In the genomic region with DNA sequence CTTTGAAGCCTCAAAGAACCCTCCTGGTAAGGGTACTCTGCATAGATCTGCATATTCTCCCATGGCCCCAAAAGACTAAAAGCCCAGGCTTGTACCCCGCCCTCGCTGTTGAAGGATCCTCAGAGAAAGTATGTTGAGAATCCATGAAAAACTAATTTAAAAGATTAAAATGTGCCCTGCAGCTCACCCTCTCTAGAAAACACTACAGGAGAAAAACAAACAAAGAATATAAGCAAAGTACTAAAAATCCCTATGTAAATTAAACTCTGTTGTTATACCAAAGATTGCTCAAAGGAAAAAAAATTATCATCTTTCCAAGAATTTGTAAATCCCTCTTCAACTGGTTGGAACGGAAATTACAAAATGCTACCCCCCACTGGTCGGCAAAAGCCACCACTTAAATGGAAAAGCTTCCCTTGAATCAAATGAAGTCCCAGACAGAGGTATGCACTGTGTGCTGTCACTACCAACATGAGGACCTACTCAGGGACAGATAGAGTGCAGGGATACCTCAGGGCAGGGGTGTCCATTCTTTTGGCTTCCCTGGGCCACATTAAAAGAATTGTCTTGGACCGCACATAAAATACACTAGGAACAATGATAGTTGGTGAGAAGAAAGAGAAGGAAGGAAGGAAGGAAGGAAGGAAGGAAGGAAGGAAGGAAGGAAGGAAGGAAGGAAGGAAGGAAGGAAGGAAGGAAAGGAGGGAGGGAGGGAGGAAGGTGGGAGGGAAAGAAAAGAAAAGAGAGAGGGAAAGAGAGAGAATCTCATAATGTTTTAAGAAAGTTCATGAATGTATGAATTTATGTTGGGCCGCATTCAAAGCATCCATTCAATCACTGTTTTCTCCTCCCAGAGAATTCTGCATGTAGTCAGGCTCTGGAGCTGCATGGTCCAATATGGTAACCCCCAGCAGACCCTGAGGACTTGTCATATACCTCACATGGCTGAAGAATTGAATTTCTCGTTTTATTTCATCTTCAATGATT, we compare ENCODE assay signal across 20 cellular contexts.
DNase-seq lines count a peak whose midpoint lies in the region; ATAC-seq and TF ChIP-seq lines count a peak whose summit lies in the region.
"Had no signal": no experiment of that assay in that cellular context is flagged by ENCODE, and none has a peak within 500 bp of the region (broad histone marks: within the 10 kb centered on the region; RNA-seq: fewer than 3 reads in every experiment).

No MANE protein-coding gene starts in this region.

- intact Hi-C loops in breast epithelium (cut with DNase I; ENCODE audit: low total_unique reads), result no loop called here
- intact Hi-C loops in MCF 10A (cut with micrococcal nuclease), result no loop called here
- intact Hi-C loops in left lung (cut with DNase I), result no loop called here
- intact Hi-C loops in thyroid gland (cut with DNase I), result loop anchor here (10.0 kb wide), 1 partner anchor 84 kb away; a partner anchor contains a TSS
- intact Hi-C loops in natural killer cell (cut with micrococcal nuclease), result no loop called here

- H3K9me3 ChIP-seq in breast epithelium (no peaks in the 10 kb centered on the region), left lung (no peaks in the 10 kb centered on the region), thyroid gland (no peaks in the 10 kb centered on the region)

- peaks cover 0 to 16% of the 10 kb centered on the region in 2 donors for H3K4me1 ChIP-seq in breast epithelium
- H3K4me1 ChIP-seq in left lung, result peaks cover 25 to 32% of the 10 kb centered on the region in 2 donors
- peaks cover 67 to 70% of the 10 kb centered on the region in 2 donors for H3K4me1 ChIP-seq in thyroid gland

- CTCF ChIA-PET in MCF 10A (lab: Yijun Ruan, JAX), result no interaction called here

- no peak for TF ChIP-seq CTCF in breast epithelium (IDR thresholded peaks at IDR 0.05)
- TF ChIP-seq CTCF in MCF 10A (IDR thresholded peaks at IDR 0.05; ENCODE audit: unreplicated experiment), result no peak
- TF ChIP-seq CTCF in chondrocyte (IDR thresholded peaks at IDR 0.05), result peak; percentile 33
- TF ChIP-seq CTCF in left lung (IDR thresholded peaks at IDR 0.05), result no peak
- peak in 2 of 6 experiments; percentile 12 to 20 for TF ChIP-seq CTCF in thyroid gland (IDR thresholded peaks at IDR 0.05)
- TF ChIP-seq CTCF in natural killer cell (IDR thresholded peaks at IDR 0.05), result no peak

- POLR2A ChIA-PET in MCF 10A (lab: Yijun Ruan, JAX), result no interaction called here

- WGBS in thyroid gland, 2 donors, result 72 to 74% methylated on average over 7 of the region's 7 CpGs

- peak overlapping the region; percentile 63 to 95 for H3K27ac ChIP-seq in breast epithelium
- peak overlapping the region; percentile 42 to 59 for H3K27ac ChIP-seq in left lung
- H3K27ac ChIP-seq in thyroid gland, result peak overlapping the region; percentile 57 to 98 (median 66)

- H3K27me3 ChIP-seq in breast epithelium, result no peaks in the 10 kb centered on the region
- no peaks in the 10 kb centered on the region for H3K27me3 ChIP-seq in left lung
- no peaks in the 10 kb centered on the region for H3K27me3 ChIP-seq in thyroid gland

- H3K36me3 ChIP-seq in breast epithelium, result no peaks in the 10 kb centered on the region
- no peaks in the 10 kb centered on the region for H3K36me3 ChIP-seq in left lung
- H3K36me3 ChIP-seq in thyroid gland, result no peaks in the 10 kb centered on the region

- BruUV-seq in MCF 10A (replicated peaks; lab: Mats Ljungman, UMichigan), result no TSS peak

- no peak overlapping the region for H3K4me3 Mint-ChIP-seq in MCF 10A (ENCODE audit: unreplicated experiment)
- no peak overlapping the region for H3K4me3 Mint-ChIP-seq in chondrocyte (ENCODE audit: unreplicated experiment)
- no peak overlapping the region for H3K4me3 Mint-ChIP-seq in natural killer cell
- H3K4me3 Mint-ChIP-seq: activated CD8-positive, alpha-beta T cell treated with anti-CD3 and anti-CD28 coated beads for 36 hours; activated naive CD4-positive, alpha-beta T cell treated with anti-CD3 and anti-CD28 coated beads, Interleukin-2, amount 50 U/mL, for 24 hours; activated T-cell treated with anti-CD3 and anti-CD28 coated beads, Interleukin-2, amount 50 U/mL, for 4 hours; naive B cell; stimulated activated memory B cell treated with anti-CD40 and anti-IgM and Interleukin-4, amounts not matched to agents 10 μg/mL and 1 μg/mL and 100 μg/mL, for 72 hours had no signal

- DNase-seq in breast epithelium (ENCODE audit: low spot score in 2 of 2), result no peak
- DNase-seq in MCF 10A (ENCODE audit: unreplicated experiment), result no peak
- no peak for DNase-seq in chondrocyte (ENCODE audit: low spot score)
- no peak for DNase-seq in left lung
- DNase-seq in thyroid gland, result no peak
- no peak for DNase-seq in natural killer cell
- DNase-seq in hypothalamus (lab: John Stamatoyannopoulos, UW), result no peak
- DNase-seq in UCSD-AML1 (lab: John Stamatoyannopoulos, UW; ENCODE audit: unreplicated experiment), result no peak
- DNase-seq: 8988T; activated CD8-positive, alpha-beta T cell treated with anti-CD3 and anti-CD28 coated beads for 36 hours; activated T-cell treated with anti-CD3 and anti-CD28 coated beads, Interleukin-2, amount 50 U/mL, for 4 hours; DMS53; effector memory CD4-positive, alpha-beta T cell; left ventricle myocardium superior; naive B cell; NCI-H1417; NCI-H82; stimulated activated CD4-positive, alpha-beta T cell treated with anti-CD3 and anti-CD28 coated beads, Interleukin-12 subunit alpha, Interleukin-12 subunit beta, amount 100 ng/mL, for 4 hours had no signal

- H3K9me3 Mint-ChIP-seq in MCF 10A (ENCODE audit: unreplicated experiment), result no peaks in the 10 kb centered on the region
- H3K9me3 Mint-ChIP-seq in chondrocyte (ENCODE audit: low read depth), result no peaks in the 10 kb centered on the region
- peaks cover 0 to 3% of the 10 kb centered on the region in 2 donors for H3K9me3 Mint-ChIP-seq in natural killer cell
- H3K9me3 Mint-ChIP-seq: activated CD8-positive, alpha-beta T cell treated with anti-CD3 and anti-CD28 coated beads for 36 hours; activated naive CD4-positive, alpha-beta T cell treated with anti-CD3 and anti-CD28 coated beads, Interleukin-2, amount 50 U/mL, for 24 hours; activated T-cell treated with anti-CD3 and anti-CD28 coated beads, Interleukin-2, amount 50 U/mL, for 4 hours had no signal

- H3K36me3 Mint-ChIP-seq in MCF 10A (ENCODE audit: insufficient read depth, unreplicated experiment), result peaks cover 6% of the 10 kb centered on the region
- H3K36me3 Mint-ChIP-seq in chondrocyte (ENCODE audit: low read depth), result no peaks in the 10 kb centered on the region
- H3K36me3 Mint-ChIP-seq in natural killer cell, result no peaks in the 10 kb centered on the region
- H3K36me3 Mint-ChIP-seq: activated naive CD4-positive, alpha-beta T cell treated with anti-CD3 and anti-CD28 coated beads, Interleukin-2, amount 50 U/mL, for 24 hours; naive B cell; stimulated activated memory B cell treated with anti-CD40 and anti-IgM and Interleukin-4, amounts not matched to agents 10 μg/mL and 1 μg/mL and 100 μg/mL, for 72 hours had no signal

- peaks cover 6% of the 10 kb centered on the region for H3K4me1 Mint-ChIP-seq in MCF 10A (ENCODE audit: insufficient read depth, unreplicated experiment)
- peaks cover 71% of the 10 kb centered on the region for H3K4me1 Mint-ChIP-seq in chondrocyte (ENCODE audit: low read depth)
- no peaks in the 10 kb centered on the region for H3K4me1 Mint-ChIP-seq in natural killer cell
- H3K4me1 Mint-ChIP-seq: activated naive CD4-positive, alpha-beta T cell treated with anti-CD3 and anti-CD28 coated beads, Interleukin-2, amount 50 U/mL, for 24 hours; naive B cell; stimulated activated memory B cell treated with anti-CD40 and anti-IgM and Interleukin-4, amounts not matched to agents 10 μg/mL and 1 μg/mL and 100 μg/mL, for 72 hours had no signal

- H3K4me3 ChIP-seq in breast epithelium, result no peak overlapping the region
- no peak overlapping the region for H3K4me3 ChIP-seq in left lung
- H3K4me3 ChIP-seq in thyroid gland (replicated peaks in 1 of 3), result no peak overlapping the region

- H3K27me3 Mint-ChIP-seq in MCF 10A (ENCODE audit: insufficient read depth, unreplicated experiment) (no peaks in the 10 kb centered on the region), chondrocyte (ENCODE audit: low read depth) (no peaks in the 10 kb centered on the region), natural killer cell (ENCODE audit: low read depth in 2 of 2) (peaks cover 0 to 2% of the 10 kb centered on the region in 2 donors)
- H3K27me3 Mint-ChIP-seq: activated CD8-positive, alpha-beta T cell treated with anti-CD3 and anti-CD28 coated beads for 36 hours; stimulated activated memory B cell treated with anti-CD40 and anti-IgM and Interleukin-4, amounts not matched to agents 10 μg/mL and 1 μg/mL and 100 μg/mL, for 72 hours had no signal

- TF ChIP-seq POLR2A in breast epithelium (IDR thresholded peaks at IDR 0.05), result no peak
- no peak for TF ChIP-seq POLR2A in thyroid gland (IDR thresholded peaks at IDR 0.05)

- H3K27ac Mint-ChIP-seq in MCF 10A (ENCODE audit: low read depth, unreplicated experiment), result no peak overlapping the region
- H3K27ac Mint-ChIP-seq in chondrocyte (ENCODE audit: unreplicated experiment), result peak overlapping the region; percentile 49
- no peak overlapping the region for H3K27ac Mint-ChIP-seq in natural killer cell
- H3K27ac Mint-ChIP-seq: activated CD8-positive, alpha-beta T cell treated with anti-CD3 and anti-CD28 coated beads for 36 hours; activated naive CD4-positive, alpha-beta T cell treated with anti-CD3 and anti-CD28 coated beads, Interleukin-2, amount 50 U/mL, for 24 hours; naive B cell; stimulated activated memory B cell treated with anti-CD40 and anti-IgM and Interleukin-4, amounts not matched to agents 10 μg/mL and 1 μg/mL and 100 μg/mL, for 72 hours had no signal

- no peak for ATAC-seq in left lung
- ATAC-seq in natural killer cell, result no peak
- ATAC-seq: activated CD8-positive, alpha-beta T cell treated with anti-CD3 and anti-CD28 coated beads for 36 hours; activated T-cell treated with anti-CD3 and anti-CD28 coated beads, Interleukin-2, amount 50 U/mL, for 4 hours; left ventricle myocardium superior; stimulated activated memory B cell treated with anti-CD40 and anti-IgM and Interleukin-4, amounts not matched to agents 10 μg/mL and 1 μg/mL and 100 μg/mL, for 72 hours had no signal
